ENCODE assay signal across 1 cellular context in genomic region chr22:39332441-39333064, GRCh38.
TF ChIP-seq lines count a peak whose summit lies in the region.

No MANE protein-coding gene starts in this region.

TF ChIP-seq in IMR-90, 13 proteins besides CTCF, POLR2A, EP300 and RAD21 (continued from another document):
- TF ChIP-seq ELK1 (IDR thresholded peaks at IDR 0.05; ENCODE audit: borderline replicate concordance, low read depth, low read length), result no peak
- TF ChIP-seq BHLHE40 (IDR thresholded peaks at IDR 0.05; ENCODE audit: low read depth, low read length), result no peak
